ENCODE assay signal across 8 cellular contexts in the genomic region with DNA sequence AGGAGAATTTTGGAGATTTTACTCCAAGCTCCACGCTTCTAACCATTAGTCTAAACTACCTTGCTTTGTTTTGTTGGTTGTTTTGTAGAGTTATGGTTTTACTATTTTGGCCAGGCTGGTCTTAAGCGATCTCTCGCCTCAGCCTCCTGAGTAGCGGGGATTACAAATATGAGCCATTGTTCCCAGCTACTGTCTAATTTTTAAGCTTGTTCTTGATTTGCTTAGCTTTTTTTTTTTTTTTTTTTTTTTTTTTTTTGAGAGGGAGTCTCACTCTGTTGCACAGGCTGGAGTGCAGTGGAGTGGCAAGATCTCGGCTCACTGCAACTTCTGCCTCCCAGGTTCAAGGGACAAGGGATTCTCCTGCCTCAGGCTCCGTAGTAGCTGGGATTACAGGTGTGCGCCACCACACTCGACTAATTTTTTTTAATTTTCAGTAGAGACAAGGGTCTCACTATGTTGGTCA. TPM values are rescaled to one million over a fixed set of nuclear protein-coding genes. Genes with fewer than 3 reads are reported as not detected.
DNase-seq lines count a peak whose midpoint lies in the region; ATAC-seq and TF ChIP-seq lines count a peak whose summit lies in the region.

No MANE protein-coding gene starts in this region.

- peak overlapping the region; percentile 100 for H3K27ac Mint-ChIP-seq in nephron progenitor cell

- H3K4me3 Mint-ChIP-seq in activated T-cell treated with anti-CD3 and anti-CD28 coated beads, Interleukin-2, amount 50 U/mL, for 4 hours, result peak overlapping the region; percentile 97
- H3K4me3 Mint-ChIP-seq in nephron progenitor cell, result peak overlapping the region; percentile 99

- no peak for DNase-seq in activated T-cell treated with anti-CD3 and anti-CD28 coated beads, Interleukin-2, amount 50 U/mL, for 4 hours
- DNase-seq in activated T-cell treated with anti-CD3 and anti-CD28 coated beads for 4 hours (no peak), MM.1S (no peak), choroid plexus epithelial cell (ENCODE audit: low read depth) (no peak), nephron progenitor cell (no peak), AG08395 (ENCODE audit: low spot score) (no peak), NCI-H1092 treated with DMSO at 0.1 percent for 48 hours (lab: John Stamatoyannopoulos, UW) (no peak)

- TF ChIP-seq CTCF in MM.1S (IDR thresholded peaks at IDR 0.05; ENCODE audit: low read length), result no peak
- TF ChIP-seq CTCF in choroid plexus epithelial cell (conservative IDR thresholded peaks at IDR 0.05; ENCODE audit: low read depth, low read length), result no peak
- no peak for TF ChIP-seq CTCF in nephron progenitor cell (IDR thresholded peaks at IDR 0.05)

- no peaks in the 10 kb centered on the region for H3K36me3 ChIP-seq in MM.1S (replicated peaks; ENCODE audit: insufficient read depth, low read length)

- H3K4me1 Mint-ChIP-seq in activated T-cell treated with anti-CD3 and anti-CD28 coated beads, Interleukin-2, amount 50 U/mL, for 4 hours (ENCODE audit: low read depth), result peaks cover 26% of the 10 kb centered on the region
- peaks cover 41% of the 10 kb centered on the region for H3K4me1 Mint-ChIP-seq in nephron progenitor cell

- peak overlapping the region; percentile 68 for H3K4me3 ChIP-seq in MM.1S (ENCODE audit: low read length)
- peak overlapping the region; percentile 79 for H3K4me3 ChIP-seq in choroid plexus epithelial cell (ENCODE audit: low read depth, low read length)

- no peaks in the 10 kb centered on the region for H4K20me1 ChIP-seq in MM.1S (ENCODE audit: insufficient read depth, low read length)

- no peaks in the 10 kb centered on the region for H3K9me3 ChIP-seq in MM.1S (replicated peaks; ENCODE audit: insufficient read depth, low read length)

- H3K27ac ChIP-seq in MM.1S (ENCODE audit: low read length), result no peak overlapping the region

- peak overlapping the region; percentile 55 for H2AFZ ChIP-seq in MM.1S (ENCODE audit: low read length)

- H3K36me3 Mint-ChIP-seq in activated T-cell treated with anti-CD3 and anti-CD28 coated beads, Interleukin-2, amount 50 U/mL, for 4 hours (ENCODE audit: insufficient read depth), result peaks cover 13% of the 10 kb centered on the region
- no peaks in the 10 kb centered on the region for H3K36me3 Mint-ChIP-seq in nephron progenitor cell (ENCODE audit: low read depth)

- no peaks in the 10 kb centered on the region for H3K9me2 ChIP-seq in MM.1S (replicated peaks; ENCODE audit: insufficient read depth, low read length)

- H3K4me1 ChIP-seq in MM.1S (ENCODE audit: low read length), result peaks cover 5% of the 10 kb centered on the region; the same call in 1 of the 2 replicates

- H3F3A ChIP-seq in MM.1S (ENCODE audit: insufficient read depth, low read length), result no peaks in the 10 kb centered on the region

- no peaks in the 10 kb centered on the region for H3K27me3 ChIP-seq in MM.1S (replicated peaks; ENCODE audit: insufficient read depth, low read length)

- H3K4me2 ChIP-seq in MM.1S (ENCODE audit: low read depth, low read length), result peak overlapping the region; percentile 81

- no peaks in the 10 kb centered on the region for H3K27me3 Mint-ChIP-seq in activated T-cell treated with anti-CD3 and anti-CD28 coated beads, Interleukin-2, amount 50 U/mL, for 4 hours (ENCODE audit: low read depth)
- H3K27me3 Mint-ChIP-seq in nephron progenitor cell (ENCODE audit: low read depth, poor library complexity), result peaks cover 5% of the 10 kb centered on the region

- peak overlapping the region; percentile 80; the same call in 1 of the 2 replicates for H3K9ac ChIP-seq in MM.1S (ENCODE audit: low read length)

- peak; percentile 7 to 22 for ATAC-seq in activated T-cell treated with anti-CD3 and anti-CD28 coated beads, Interleukin-2, amount 50 U/mL, for 4 hours
- ATAC-seq in HG02571 (IDR thresholded peaks at IDR 0.05; ENCODE audit: unreplicated experiment), result no peak

- peaks cover 43% of the 10 kb centered on the region for H3K79me2 ChIP-seq in MM.1S (ENCODE audit: low read length)

- no peaks in the 10 kb centered on the region for H3K9me3 Mint-ChIP-seq in activated T-cell treated with anti-CD3 and anti-CD28 coated beads, Interleukin-2, amount 50 U/mL, for 4 hours
- no peaks in the 10 kb centered on the region for H3K9me3 Mint-ChIP-seq in nephron progenitor cell

RNA-seq across cellular contexts. Expression of a gene that starts 28.5 kb away (rescaled TPM):
- under 1 TPM; 0.21 to 0.65 (median 0.33) TPM for total RNA-seq in activated T-cell treated with anti-CD3 and anti-CD28 coated beads, Interleukin-2, amount 50 U/mL, for 4 hours

RNA-seq across cellular contexts. Expression of a gene that starts 39.8 kb away (rescaled TPM):
- 10 to 100 TPM; 40.4 to 47.0 (median 45.3) TPM for total RNA-seq in activated T-cell treated with anti-CD3 and anti-CD28 coated beads, Interleukin-2, amount 50 U/mL, for 4 hours

RNA-seq across cellular contexts. Expression of a gene that starts 40.1 kb away (rescaled TPM):
- total RNA-seq in activated T-cell treated with anti-CD3 and anti-CD28 coated beads, Interleukin-2, amount 50 U/mL, for 4 hours, result 1 to 10 TPM; 8.7 to 9.7 (median 8.9) TPM
